Comparison of ENCODE assay signal across 1 cellular context in the genomic region with DNA sequence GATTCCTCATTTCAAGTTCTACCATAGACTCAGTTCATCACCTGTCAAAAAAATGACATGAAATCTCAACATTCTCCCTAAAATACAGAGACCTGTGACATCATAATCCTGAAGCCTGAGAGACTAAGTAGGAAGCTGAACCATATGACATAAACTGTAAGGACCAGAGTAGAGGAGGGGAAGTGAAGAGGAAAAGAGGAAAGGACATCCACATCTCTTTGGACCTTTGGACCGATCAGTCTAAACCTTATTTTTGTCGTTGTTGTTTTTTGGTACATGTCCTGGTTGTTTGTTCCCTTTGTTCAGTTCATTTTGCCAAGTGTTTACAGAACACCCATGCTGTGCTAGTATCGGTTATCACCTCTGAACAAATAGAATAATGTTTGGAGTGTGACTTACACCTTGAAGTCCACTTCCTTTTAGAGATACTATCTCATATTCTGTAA.
A peak's percentile ranks its signal among the peaks of the same experiment; 100 is the strongest.
TF ChIP-seq lines count a peak whose summit lies in the region.

No MANE protein-coding gene starts in this region.

TF ChIP-seq in HepG2, 621 proteins besides CTCF, POLR2A, EP300 and RAD21 (continued from another document):
- TF ChIP-seq, protein P1, sequence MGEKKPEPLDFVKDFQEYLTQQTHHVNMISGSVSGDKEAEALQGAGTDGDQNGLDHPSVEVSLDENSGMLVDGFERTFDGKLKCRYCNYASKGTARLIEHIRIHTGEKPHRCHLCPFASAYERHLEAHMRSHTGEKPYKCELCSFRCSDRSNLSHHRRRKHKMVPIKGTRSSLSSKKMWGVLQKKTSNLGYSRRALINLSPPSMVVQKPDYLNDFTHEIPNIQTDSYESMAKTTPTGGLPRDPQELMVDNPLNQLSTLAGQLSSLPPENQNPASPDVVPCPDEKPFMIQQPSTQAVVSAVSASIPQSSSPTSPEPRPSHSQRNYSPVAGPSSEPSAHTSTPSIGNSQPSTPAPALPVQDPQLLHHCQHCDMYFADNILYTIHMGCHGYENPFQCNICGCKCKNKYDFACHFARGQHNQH (CRISPR knock-in tag; IDR thresholded peaks at IDR 0.05), result peak; percentile 35; the same call in 1 of the 2 replicates
- TF ChIP-seq, protein P2, sequence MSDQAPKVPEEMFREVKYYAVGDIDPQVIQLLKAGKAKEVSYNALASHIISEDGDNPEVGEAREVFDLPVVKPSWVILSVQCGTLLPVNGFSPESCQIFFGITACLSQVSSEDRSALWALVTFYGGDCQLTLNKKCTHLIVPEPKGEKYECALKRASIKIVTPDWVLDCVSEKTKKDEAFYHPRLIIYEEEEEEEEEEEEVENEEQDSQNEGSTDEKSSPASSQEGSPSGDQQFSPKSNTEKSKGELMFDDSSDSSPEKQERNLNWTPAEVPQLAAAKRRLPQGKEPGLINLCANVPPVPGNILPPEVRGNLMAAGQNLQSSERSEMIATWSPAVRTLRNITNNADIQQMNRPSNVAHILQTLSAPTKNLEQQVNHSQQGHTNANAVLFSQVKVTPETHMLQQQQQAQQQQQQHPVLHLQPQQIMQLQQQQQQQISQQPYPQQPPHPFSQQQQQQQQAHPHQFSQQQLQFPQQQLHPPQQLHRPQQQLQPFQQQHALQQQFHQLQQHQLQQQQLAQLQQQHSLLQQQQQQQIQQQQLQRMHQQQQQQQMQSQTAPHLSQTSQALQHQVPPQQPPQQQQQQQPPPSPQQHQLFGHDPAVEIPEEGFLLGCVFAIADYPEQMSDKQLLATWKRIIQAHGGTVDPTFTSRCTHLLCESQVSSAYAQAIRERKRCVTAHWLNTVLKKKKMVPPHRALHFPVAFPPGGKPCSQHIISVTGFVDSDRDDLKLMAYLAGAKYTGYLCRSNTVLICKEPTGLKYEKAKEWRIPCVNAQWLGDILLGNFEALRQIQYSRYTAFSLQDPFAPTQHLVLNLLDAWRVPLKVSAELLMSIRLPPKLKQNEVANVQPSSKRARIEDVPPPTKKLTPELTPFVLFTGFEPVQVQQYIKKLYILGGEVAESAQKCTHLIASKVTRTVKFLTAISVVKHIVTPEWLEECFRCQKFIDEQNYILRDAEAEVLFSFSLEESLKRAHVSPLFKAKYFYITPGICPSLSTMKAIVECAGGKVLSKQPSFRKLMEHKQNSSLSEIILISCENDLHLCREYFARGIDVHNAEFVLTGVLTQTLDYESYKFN (CRISPR knock-in tag; conservative IDR thresholded peaks at IDR 0.05), result peak; percentile 89
- TF ChIP-seq NONO (IDR thresholded peaks at IDR 0.05) (no peak), NONO (CRISPR knock-in tag; conservative IDR thresholded peaks at IDR 0.05) (0 out of 2 replicates have a peak, but pooled peaks have one; percentile 18), SP4 (CRISPR knock-in tag; IDR thresholded peaks at IDR 0.05) (no peak), ZNF567 (CRISPR knock-in tag; IDR thresholded peaks at IDR 0.05; ENCODE audit: borderline replicate concordance) (no peak), SSRP1 (CRISPR knock-in tag; IDR thresholded peaks at IDR 0.05) (peak; percentile 74; the same call in 1 of the 2 replicates), ZNF629 (CRISPR knock-in tag; conservative IDR thresholded peaks at IDR 0.05) (0 out of 2 replicates have a peak, but pooled peaks have one; percentile 8), ZBTB20 (CRISPR knock-in tag; IDR thresholded peaks at IDR 0.05; ENCODE audit: borderline replicate concordance, low read depth) (peak; percentile 32; the same call in 1 of the 2 replicates), FOXJ3 (CRISPR knock-in tag; IDR thresholded peaks at IDR 0.05; ENCODE audit: borderline replicate concordance) (peak; percentile 50; the same call in 1 of the 2 replicates), ZNF670 (CRISPR knock-in tag; IDR thresholded peaks at IDR 0.05; ENCODE audit: borderline replicate concordance) (peak; percentile 65; the same call in 1 of the 2 replicates), NR2C2 (CRISPR knock-in tag; IDR thresholded peaks at IDR 0.05; ENCODE audit: borderline replicate concordance) (peak; percentile 36; the same call in 1 of the 2 replicates), ATRX (CRISPR knock-in tag; IDR thresholded peaks at IDR 0.05; ENCODE audit: borderline replicate concordance) (no peak), ZNF614 (CRISPR knock-in tag; IDR thresholded peaks at IDR 0.05; ENCODE audit: borderline replicate concordance) (0 out of 2 replicates have a peak, but pooled peaks have one; percentile 32)
- TF ChIP-seq, protein P3, sequence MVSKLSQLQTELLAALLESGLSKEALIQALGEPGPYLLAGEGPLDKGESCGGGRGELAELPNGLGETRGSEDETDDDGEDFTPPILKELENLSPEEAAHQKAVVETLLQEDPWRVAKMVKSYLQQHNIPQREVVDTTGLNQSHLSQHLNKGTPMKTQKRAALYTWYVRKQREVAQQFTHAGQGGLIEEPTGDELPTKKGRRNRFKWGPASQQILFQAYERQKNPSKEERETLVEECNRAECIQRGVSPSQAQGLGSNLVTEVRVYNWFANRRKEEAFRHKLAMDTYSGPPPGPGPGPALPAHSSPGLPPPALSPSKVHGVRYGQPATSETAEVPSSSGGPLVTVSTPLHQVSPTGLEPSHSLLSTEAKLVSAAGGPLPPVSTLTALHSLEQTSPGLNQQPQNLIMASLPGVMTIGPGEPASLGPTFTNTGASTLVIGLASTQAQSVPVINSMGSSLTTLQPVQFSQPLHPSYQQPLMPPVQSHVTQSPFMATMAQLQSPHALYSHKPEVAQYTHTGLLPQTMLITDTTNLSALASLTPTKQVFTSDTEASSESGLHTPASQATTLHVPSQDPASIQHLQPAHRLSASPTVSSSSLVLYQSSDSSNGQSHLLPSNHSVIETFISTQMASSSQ (IDR thresholded peaks at IDR 0.05; ENCODE audit: low read depth), result no peak
- TF ChIP-seq, protein P3 (CRISPR knock-in tag; IDR thresholded peaks at IDR 0.05; ENCODE audit: borderline replicate concordance), result peak; percentile 33; the same call in 1 of the 2 replicates
- TF ChIP-seq, protein P4, sequence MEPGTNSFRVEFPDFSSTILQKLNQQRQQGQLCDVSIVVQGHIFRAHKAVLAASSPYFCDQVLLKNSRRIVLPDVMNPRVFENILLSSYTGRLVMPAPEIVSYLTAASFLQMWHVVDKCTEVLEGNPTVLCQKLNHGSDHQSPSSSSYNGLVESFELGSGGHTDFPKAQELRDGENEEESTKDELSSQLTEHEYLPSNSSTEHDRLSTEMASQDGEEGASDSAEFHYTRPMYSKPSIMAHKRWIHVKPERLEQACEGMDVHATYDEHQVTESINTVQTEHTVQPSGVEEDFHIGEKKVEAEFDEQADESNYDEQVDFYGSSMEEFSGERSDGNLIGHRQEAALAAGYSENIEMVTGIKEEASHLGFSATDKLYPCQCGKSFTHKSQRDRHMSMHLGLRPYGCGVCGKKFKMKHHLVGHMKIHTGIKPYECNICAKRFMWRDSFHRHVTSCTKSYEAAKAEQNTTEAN (CRISPR knock-in tag; conservative IDR thresholded peaks at IDR 0.05), result 0 out of 2 replicates have a peak, but pooled peaks have one; percentile 44
- TF ChIP-seq, protein P5, sequence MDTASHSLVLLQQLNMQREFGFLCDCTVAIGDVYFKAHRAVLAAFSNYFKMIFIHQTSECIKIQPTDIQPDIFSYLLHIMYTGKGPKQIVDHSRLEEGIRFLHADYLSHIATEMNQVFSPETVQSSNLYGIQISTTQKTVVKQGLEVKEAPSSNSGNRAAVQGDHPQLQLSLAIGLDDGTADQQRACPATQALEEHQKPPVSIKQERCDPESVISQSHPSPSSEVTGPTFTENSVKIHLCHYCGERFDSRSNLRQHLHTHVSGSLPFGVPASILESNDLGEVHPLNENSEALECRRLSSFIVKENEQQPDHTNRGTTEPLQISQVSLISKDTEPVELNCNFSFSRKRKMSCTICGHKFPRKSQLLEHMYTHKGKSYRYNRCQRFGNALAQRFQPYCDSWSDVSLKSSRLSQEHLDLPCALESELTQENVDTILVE (CRISPR knock-in tag; IDR thresholded peaks at IDR 0.05), result peak; percentile 59; the same call in 1 of the 2 replicates
- TF ChIP-seq, protein P6, sequence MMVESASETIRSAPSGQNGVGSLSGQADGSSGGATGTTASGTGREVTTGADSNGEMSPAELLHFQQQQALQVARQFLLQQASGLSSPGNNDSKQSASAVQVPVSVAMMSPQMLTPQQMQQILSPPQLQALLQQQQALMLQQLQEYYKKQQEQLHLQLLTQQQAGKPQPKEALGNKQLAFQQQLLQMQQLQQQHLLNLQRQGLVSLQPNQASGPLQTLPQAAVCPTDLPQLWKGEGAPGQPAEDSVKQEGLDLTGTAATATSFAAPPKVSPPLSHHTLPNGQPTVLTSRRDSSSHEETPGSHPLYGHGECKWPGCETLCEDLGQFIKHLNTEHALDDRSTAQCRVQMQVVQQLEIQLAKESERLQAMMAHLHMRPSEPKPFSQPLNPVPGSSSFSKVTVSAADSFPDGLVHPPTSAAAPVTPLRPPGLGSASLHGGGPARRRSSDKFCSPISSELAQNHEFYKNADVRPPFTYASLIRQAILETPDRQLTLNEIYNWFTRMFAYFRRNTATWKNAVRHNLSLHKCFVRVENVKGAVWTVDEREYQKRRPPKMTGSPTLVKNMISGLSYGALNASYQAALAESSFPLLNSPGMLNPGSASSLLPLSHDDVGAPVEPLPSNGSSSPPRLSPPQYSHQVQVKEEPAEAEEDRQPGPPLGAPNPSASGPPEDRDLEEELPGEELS (CRISPR knock-in tag; IDR thresholded peaks at IDR 0.05), result peak; percentile 100
